Comparison of ENCODE assay signal across 8 cellular contexts in the genomic region with DNA sequence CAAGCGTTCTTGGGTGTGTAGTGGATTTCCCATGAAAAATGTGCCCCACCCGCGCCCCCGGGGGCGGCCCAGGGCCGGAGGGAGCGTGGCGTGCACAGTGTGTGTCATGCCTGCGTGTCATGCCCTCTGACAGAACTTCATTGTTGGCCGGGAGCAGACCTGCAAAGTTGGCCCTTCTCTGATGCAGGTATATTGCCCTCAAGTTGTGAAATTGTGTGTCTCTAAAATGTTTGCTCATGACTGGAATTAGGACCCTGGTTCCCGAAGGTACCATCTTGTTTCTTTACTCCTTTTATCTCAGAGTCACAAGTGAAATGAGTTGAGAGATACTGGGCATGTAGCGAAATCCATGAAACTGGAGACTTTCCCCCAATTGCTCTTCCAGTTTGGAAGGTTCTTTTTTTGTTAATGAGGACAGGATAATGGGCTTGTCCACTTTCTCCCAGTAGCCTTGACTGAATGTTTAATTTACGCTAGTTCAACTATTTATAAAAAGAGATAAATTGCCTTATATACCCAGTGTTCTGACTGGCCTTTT. TPM values are rescaled to one million over a fixed set of nuclear protein-coding genes. Genes with fewer than 3 reads are reported as not detected.
DNase-seq lines count a peak whose midpoint lies in the region; ATAC-seq and TF ChIP-seq lines count a peak whose summit lies in the region.

No MANE protein-coding gene starts in this region.

- no peaks in the 10 kb centered on the region for H3K27me3 ChIP-seq in liver (ENCODE audit: control insufficient read depth in 4 of 4, insufficient read depth in 4 of 4, low read length in 3 of 4)

- TF ChIP-seq CTCF in chondrocyte (IDR thresholded peaks at IDR 0.05) (no peak), liver (IDR thresholded peaks at IDR 0.05; ENCODE audit: low read depth, low read length, missing input control) (no peak)

- WGBS in liver, result 6% methylated on average over 13 of the region's 13 CpGs

- peak overlapping the region; percentile 81 to 87 (median 85) for H3K4me3 ChIP-seq in liver (ENCODE audit: low read depth in 1 of 3, low read length in 3 of 3)

- no peaks in the 10 kb centered on the region for H3K36me3 Mint-ChIP-seq in chondrocyte (ENCODE audit: low read depth)

- peaks cover 44% of the 10 kb centered on the region for H3K4me1 Mint-ChIP-seq in chondrocyte (ENCODE audit: low read depth)

- H3K27ac Mint-ChIP-seq in chondrocyte (ENCODE audit: unreplicated experiment), result peak overlapping the region; percentile 96

- no peaks in the 10 kb centered on the region for H3K9me3 ChIP-seq in liver (ENCODE audit: control insufficient read depth in 4 of 4, low read length in 3 of 4)

- H3K4me3 Mint-ChIP-seq in chondrocyte (ENCODE audit: unreplicated experiment), result peak overlapping the region; percentile 90

- no peaks in the 10 kb centered on the region for H3K36me3 ChIP-seq in liver (ENCODE audit: control insufficient read depth in 4 of 4, insufficient read depth in 3 of 4, low read depth in 1 of 4, low read length in 3 of 4)

- no peak for TF ChIP-seq POLR2A in GM18505 (IDR thresholded peaks at IDR 0.05; ENCODE audit: borderline replicate concordance, extremely low read depth, insufficient read depth, insufficient read length)

- peak overlapping the region; percentile 76 to 96 for H3K9ac ChIP-seq in liver (ENCODE audit: low read depth in 1 of 2, low read length in 2 of 2)

- peak overlapping the region; percentile 96 to 99 for H3K27ac ChIP-seq in liver (ENCODE audit: low read depth in 1 of 2, low read length in 2 of 2)

- H3K27me3 Mint-ChIP-seq in chondrocyte (ENCODE audit: low read depth), result no peaks in the 10 kb centered on the region

- ATAC-seq in GM18505 (IDR thresholded peaks at IDR 0.05; ENCODE audit: unreplicated experiment), result peak; percentile 20
- ATAC-seq in HG03457 (IDR thresholded peaks at IDR 0.05; ENCODE audit: unreplicated experiment), result peak; percentile 19

- H3K9me3 Mint-ChIP-seq in chondrocyte (ENCODE audit: low read depth), result no peaks in the 10 kb centered on the region

- DNase-seq in UCSD-AML1 (lab: John Stamatoyannopoulos, UW; ENCODE audit: unreplicated experiment) (peak; percentile 62), chondrocyte (ENCODE audit: low spot score) (no peak), DMS114 treated with DMSO at 0.1 percent for 48 hours (lab: John Stamatoyannopoulos, UW; ENCODE audit: unreplicated experiment) (no peak), NCI-H2107 (lab: John Stamatoyannopoulos, UW) (no peak)
- DNase-seq in stimulated activated CD4-positive, alpha-beta T cell treated with anti-CD3 and anti-CD28 coated beads, TNF-alpha, amount 100 ng/mL, for 48 hours (ENCODE audit: low read depth in 3 of 3), result peak; percentile 13 to 33 (median 20)

- H3K4me1 ChIP-seq in liver (ENCODE audit: control insufficient read depth in 4 of 4, insufficient read depth in 4 of 4, low read length in 3 of 4), result peaks cover 4 to 49% (median 24%) of the 10 kb centered on the region in 4 donors

- TF ChIP-seq RAD21 in liver (IDR thresholded peaks at IDR 0.05), result peak in 1 of 2 donors; percentile 47

TF ChIP-seq in liver, 16 proteins besides CTCF, POLR2A, EP300 and RAD21:
- peak in 1 of 2 donors; percentile 47 for TF ChIP-seq EGR1 (IDR thresholded peaks at IDR 0.05; ENCODE audit: low read depth in 2 of 2)
- TF ChIP-seq, protein P1, sequence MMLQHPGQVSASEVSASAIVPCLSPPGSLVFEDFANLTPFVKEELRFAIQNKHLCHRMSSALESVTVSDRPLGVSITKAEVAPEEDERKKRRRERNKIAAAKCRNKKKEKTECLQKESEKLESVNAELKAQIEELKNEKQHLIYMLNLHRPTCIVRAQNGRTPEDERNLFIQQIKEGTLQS (IDR thresholded peaks at IDR 0.05), result peak; percentile 58
- peak; percentile 39 for TF ChIP-seq FOXA1 (IDR thresholded peaks at IDR 0.05)
- peak; percentile 28 to 89 for TF ChIP-seq JUND (IDR thresholded peaks at IDR 0.05)
- peak; percentile 47 for TF ChIP-seq TAF1 (conservative IDR thresholded peaks at IDR 0.05)
- peak; percentile 95 for TF ChIP-seq YY1 (IDR thresholded peaks at IDR 0.05)
- TF ChIP-seq, protein P2, sequence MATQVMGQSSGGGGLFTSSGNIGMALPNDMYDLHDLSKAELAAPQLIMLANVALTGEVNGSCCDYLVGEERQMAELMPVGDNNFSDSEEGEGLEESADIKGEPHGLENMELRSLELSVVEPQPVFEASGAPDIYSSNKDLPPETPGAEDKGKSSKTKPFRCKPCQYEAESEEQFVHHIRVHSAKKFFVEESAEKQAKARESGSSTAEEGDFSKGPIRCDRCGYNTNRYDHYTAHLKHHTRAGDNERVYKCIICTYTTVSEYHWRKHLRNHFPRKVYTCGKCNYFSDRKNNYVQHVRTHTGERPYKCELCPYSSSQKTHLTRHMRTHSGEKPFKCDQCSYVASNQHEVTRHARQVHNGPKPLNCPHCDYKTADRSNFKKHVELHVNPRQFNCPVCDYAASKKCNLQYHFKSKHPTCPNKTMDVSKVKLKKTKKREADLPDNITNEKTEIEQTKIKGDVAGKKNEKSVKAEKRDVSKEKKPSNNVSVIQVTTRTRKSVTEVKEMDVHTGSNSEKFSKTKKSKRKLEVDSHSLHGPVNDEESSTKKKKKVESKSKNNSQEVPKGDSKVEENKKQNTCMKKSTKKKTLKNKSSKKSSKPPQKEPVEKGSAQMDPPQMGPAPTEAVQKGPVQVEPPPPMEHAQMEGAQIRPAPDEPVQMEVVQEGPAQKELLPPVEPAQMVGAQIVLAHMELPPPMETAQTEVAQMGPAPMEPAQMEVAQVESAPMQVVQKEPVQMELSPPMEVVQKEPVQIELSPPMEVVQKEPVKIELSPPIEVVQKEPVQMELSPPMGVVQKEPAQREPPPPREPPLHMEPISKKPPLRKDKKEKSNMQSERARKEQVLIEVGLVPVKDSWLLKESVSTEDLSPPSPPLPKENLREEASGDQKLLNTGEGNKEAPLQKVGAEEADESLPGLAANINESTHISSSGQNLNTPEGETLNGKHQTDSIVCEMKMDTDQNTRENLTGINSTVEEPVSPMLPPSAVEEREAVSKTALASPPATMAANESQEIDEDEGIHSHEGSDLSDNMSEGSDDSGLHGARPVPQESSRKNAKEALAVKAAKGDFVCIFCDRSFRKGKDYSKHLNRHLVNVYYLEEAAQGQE (IDR thresholded peaks at IDR 0.05), result peak; percentile 36
- TF ChIP-seq SP1 (IDR thresholded peaks at IDR 0.05), result peak; percentile 71
- peak; percentile 74 for TF ChIP-seq HNF4G (IDR thresholded peaks at IDR 0.05)
- TF ChIP-seq, protein P3, sequence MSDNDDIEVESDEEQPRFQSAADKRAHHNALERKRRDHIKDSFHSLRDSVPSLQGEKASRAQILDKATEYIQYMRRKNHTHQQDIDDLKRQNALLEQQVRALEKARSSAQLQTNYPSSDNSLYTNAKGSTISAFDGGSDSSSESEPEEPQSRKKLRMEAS (IDR thresholded peaks at IDR 0.05), result peak; percentile 82
- TF ChIP-seq HNF4A (conservative IDR thresholded peaks at IDR 0.05), result peak; percentile 91 to 92
- no peak for TF ChIP-seq GABPA (IDR thresholded peaks at IDR 0.05 in 1 of 2, conservative IDR thresholded peaks at IDR 0.05 in 1 of 2)
- TF ChIP-seq NR2F2 (IDR thresholded peaks at IDR 0.05), result no peak
- TF ChIP-seq RXRA (IDR thresholded peaks at IDR 0.05), result peak; percentile 81 to 87
- peak; percentile 42 for TF ChIP-seq FOXA2 (IDR thresholded peaks at IDR 0.05)
- TF ChIP-seq, protein P4, sequence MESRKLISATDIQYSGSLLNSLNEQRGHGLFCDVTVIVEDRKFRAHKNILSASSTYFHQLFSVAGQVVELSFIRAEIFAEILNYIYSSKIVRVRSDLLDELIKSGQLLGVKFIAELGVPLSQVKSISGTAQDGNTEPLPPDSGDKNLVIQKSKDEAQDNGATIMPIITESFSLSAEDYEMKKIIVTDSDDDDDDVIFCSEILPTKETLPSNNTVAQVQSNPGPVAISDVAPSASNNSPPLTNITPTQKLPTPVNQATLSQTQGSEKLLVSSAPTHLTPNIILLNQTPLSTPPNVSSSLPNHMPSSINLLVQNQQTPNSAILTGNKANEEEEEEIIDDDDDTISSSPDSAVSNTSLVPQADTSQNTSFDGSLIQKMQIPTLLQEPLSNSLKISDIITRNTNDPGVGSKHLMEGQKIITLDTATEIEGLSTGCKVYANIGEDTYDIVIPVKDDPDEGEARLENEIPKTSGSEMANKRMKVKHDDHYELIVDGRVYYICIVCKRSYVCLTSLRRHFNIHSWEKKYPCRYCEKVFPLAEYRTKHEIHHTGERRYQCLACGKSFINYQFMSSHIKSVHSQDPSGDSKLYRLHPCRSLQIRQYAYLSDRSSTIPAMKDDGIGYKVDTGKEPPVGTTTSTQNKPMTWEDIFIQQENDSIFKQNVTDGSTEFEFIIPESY (IDR thresholded peaks at IDR 0.05), result peak; percentile 72

RNA-seq across cellular contexts. Expression of a gene that starts 26.2 kb away (rescaled TPM):
- 29.6 to 44.8 TPM (median 31.9 TPM) in 3 replicates for total RNA-seq in chondrocyte
- 10 to 100 TPM; 18.0 to 88.0 TPM for total RNA-seq in liver
- 100 to 1,000 TPM in 1 of 2 donors, 10 to 100 TPM in 1; 43.0 to 110 TPM for polyA plus RNA-seq in liver

RNA-seq across cellular contexts. Expression of a gene that starts 26.6 kb away (rescaled TPM):
- total RNA-seq in chondrocyte, result 31.2 to 37.0 TPM (median 31.7 TPM) in 3 replicates
- 10 to 100 TPM; 20.2 to 24.8 TPM for total RNA-seq in liver
- 10 to 100 TPM in 1 of 2 donors, 1 to 10 TPM in 1; 7.5 to 12.9 TPM for polyA plus RNA-seq in liver

Comparison
In these comparisons a context has a peak if more than half of its experiments do, and no peak if none do; other contexts are left out.
1. DNase-seq: peak in UCSD-AML1 (single experiment) and stimulated activated CD4-positive, alpha-beta T cell treated with anti-CD3 and anti-CD28 coated beads, TNF-alpha, amount 100 ng/mL, for 48 hours (3 of 3); none in chondrocyte (single experiment), DMS114 treated with DMSO at 0.1 percent for 48 hours (single experiment) and NCI-H2107 (single experiment).